8 cellular contexts compared by ENCODE assay signal in genomic region chr6:30555428-30556005, GRCh38. TPM values are rescaled to one million over a fixed set of nuclear protein-coding genes. Genes with fewer than 3 reads are reported as not detected.
DNase-seq lines count a peak whose midpoint lies in the region; ATAC-seq and TF ChIP-seq lines count a peak whose summit lies in the region.

No MANE protein-coding gene starts in this region.

- TF ChIP-seq CTCF in Caco-2 (IDR thresholded peaks at IDR 0.05; ENCODE audit: insufficient read depth in 1 of 2, low read depth in 1 of 2, low read length in 1 of 2, severe bottlenecking in 1 of 2, unreplicated experiment in 1 of 2) (peak in 1 of 2 experiments; percentile 12), foreskin keratinocyte (conservative IDR thresholded peaks at IDR 0.05) (no peak), nephron (IDR thresholded peaks at IDR 0.05; ENCODE audit: unreplicated experiment in 3 of 3) (no peak)

- H3K27ac Mint-ChIP-seq in Caco-2 (ENCODE audit: unreplicated experiment) (peak overlapping the region; percentile 100), nephron (peak overlapping the region; percentile 98 to 99 (median 98))
- peak overlapping the region; percentile 99 for H3K27ac Mint-ChIP-seq in activated T-helper 1 cell treated with anti-CD3 and anti-CD28 coated beads, Interleukin-12 subunit alpha, Interleukin-12 subunit beta, Interleukin-2, Interleukin-4 antibody, amounts not matched to agents 30 ng/mL and 10 ng/mL and 1 ng/mL, durations not matched to agents 14 hours and 24 hours and 36 hours

- ATAC-seq in HG03280 (IDR thresholded peaks at IDR 0.05; ENCODE audit: unreplicated experiment) (peak; percentile 1), foreskin keratinocyte (no peak), HG02588 (IDR thresholded peaks at IDR 0.05; ENCODE audit: unreplicated experiment) (no peak), HG02571 (IDR thresholded peaks at IDR 0.05; ENCODE audit: unreplicated experiment) (no peak)

- H3K9me3 Mint-ChIP-seq in Caco-2 (ENCODE audit: unreplicated experiment) (no peaks in the 10 kb centered on the region), nephron (no peaks in the 10 kb centered on the region)
- no peaks in the 10 kb centered on the region for H3K9me3 Mint-ChIP-seq in activated T-helper 1 cell treated with anti-CD3 and anti-CD28 coated beads, Interleukin-12 subunit alpha, Interleukin-12 subunit beta, Interleukin-2, Interleukin-4 antibody, amounts not matched to agents 30 ng/mL and 10 ng/mL and 1 ng/mL, durations not matched to agents 14 hours and 24 hours and 36 hours

- H3K4me1 Mint-ChIP-seq in Caco-2 (ENCODE audit: low read depth, unreplicated experiment), result peaks cover 14% of the 10 kb centered on the region
- H3K4me1 Mint-ChIP-seq in activated T-helper 1 cell treated with anti-CD3 and anti-CD28 coated beads, Interleukin-12 subunit alpha, Interleukin-12 subunit beta, Interleukin-2, Interleukin-4 antibody, amounts not matched to agents 30 ng/mL and 10 ng/mL and 1 ng/mL, durations not matched to agents 14 hours and 24 hours and 36 hours (ENCODE audit: low read depth), result peaks cover 36% of the 10 kb centered on the region
- peaks cover 27% of the 10 kb centered on the region for H3K4me1 Mint-ChIP-seq in nephron

- no TSS peak for BruUV-seq in Caco-2 (replicated peaks; lab: Mats Ljungman, UMichigan)

- H3K9me3 ChIP-seq in Caco-2, result no peaks in the 10 kb centered on the region

- peak overlapping the region; percentile 28 for H3K27ac ChIP-seq in foreskin keratinocyte

- CTCF ChIA-PET in Caco-2 (lab: Charles Lee), result interaction anchor here (1.3 to 2.4 kb wide), 3 partner anchors 10 to 73 kb away, joined by 3 to 20 read pairs (median 6); no protein-coding TSS in a partner anchor

- POLR2A ChIA-PET in Caco-2 (lab: Charles Lee), result no interaction called here

- H3K36me3 Mint-ChIP-seq in Caco-2 (ENCODE audit: insufficient read depth, unreplicated experiment) (peaks cover 56% of the 10 kb centered on the region), nephron (ENCODE audit: low read depth) (peaks cover 52% of the 10 kb centered on the region)
- H3K36me3 Mint-ChIP-seq in activated T-helper 1 cell treated with anti-CD3 and anti-CD28 coated beads, Interleukin-12 subunit alpha, Interleukin-12 subunit beta, Interleukin-2, Interleukin-4 antibody, amounts not matched to agents 30 ng/mL and 10 ng/mL and 1 ng/mL, durations not matched to agents 14 hours and 24 hours and 36 hours (ENCODE audit: low read depth), result peaks cover 50% of the 10 kb centered on the region

- peak overlapping the region; percentile 88 for H3K4me3 ChIP-seq in Caco-2 (ENCODE audit: low read depth, low read length)

- DNase-seq in Caco-2, result peak; percentile 39 to 50
- no peak for DNase-seq in activated T-helper 1 cell treated with anti-CD3 and anti-CD28 coated beads, Interleukin-12 subunit alpha, Interleukin-12 subunit beta, Interleukin-2, Interleukin-4 antibody, amounts not matched to agents 30 ng/mL and 10 ng/mL and 1 ng/mL, durations not matched to agents 14 hours and 24 hours and 36 hours (ENCODE audit: low spot score)
- peak in 1 of 2 donors; percentile 22 for DNase-seq in foreskin keratinocyte
- no peak for DNase-seq in HuH-7 (ENCODE audit: low spot score)

- H3K4me3 Mint-ChIP-seq in Caco-2 (ENCODE audit: unreplicated experiment) (peak overlapping the region; percentile 95), nephron (peak overlapping the region; percentile 96 to 99 (median 98))
- H3K4me3 Mint-ChIP-seq in activated T-helper 1 cell treated with anti-CD3 and anti-CD28 coated beads, Interleukin-12 subunit alpha, Interleukin-12 subunit beta, Interleukin-2, Interleukin-4 antibody, amounts not matched to agents 30 ng/mL and 10 ng/mL and 1 ng/mL, durations not matched to agents 14 hours and 24 hours and 36 hours, result peak overlapping the region; percentile 96

- intact Hi-C loops in Caco-2 (cut with micrococcal nuclease; ENCODE audit: unreplicated experiment), result loop anchor here (1.0 to 5.0 kb wide), 3 partner anchors 16 to 61 kb away; partner anchors contain the start of genes ABCF1, MRPS18B and PPP1R10
- intact Hi-C loops in activated T-helper 1 cell treated with anti-CD3 and anti-CD28 coated beads, Interleukin-12 subunit alpha, Interleukin-12 subunit beta, Interleukin-2, Interleukin-4 antibody, amounts not matched to agents 30 ng/mL and 10 ng/mL and 1 ng/mL, durations not matched to agents 14 hours and 24 hours and 36 hours (cut with micrococcal nuclease), result loop anchor here (1.0 to 5.0 kb wide), 9 partner anchors 14 to 603 kb away; partner anchors contain the start of genes ATAT1, HLA-E, MRPS18B and PPP1R10

- H3K4me1 ChIP-seq in Caco-2 (peaks cover 5% of the 10 kb centered on the region; the same call in 1 of the 2 replicates), foreskin keratinocyte (peaks cover 4% of the 10 kb centered on the region)

- no peaks in the 10 kb centered on the region for H3K27me3 ChIP-seq in Caco-2 (replicated peaks; ENCODE audit: control insufficient read depth, insufficient read depth, low read length)
- H3K27me3 ChIP-seq in foreskin keratinocyte, result no peaks in the 10 kb centered on the region

- peaks cover 7% of the 10 kb centered on the region for H3K36me3 ChIP-seq in Caco-2 (ENCODE audit: control insufficient read depth, insufficient read depth, low read length)

- H3K27me3 Mint-ChIP-seq in Caco-2 (ENCODE audit: insufficient read depth, unreplicated experiment), result no peaks in the 10 kb centered on the region
- no peaks in the 10 kb centered on the region for H3K27me3 Mint-ChIP-seq in activated T-helper 1 cell treated with anti-CD3 and anti-CD28 coated beads, Interleukin-12 subunit alpha, Interleukin-12 subunit beta, Interleukin-2, Interleukin-4 antibody, amounts not matched to agents 30 ng/mL and 10 ng/mL and 1 ng/mL, durations not matched to agents 14 hours and 24 hours and 36 hours (ENCODE audit: insufficient read depth)
- no peaks in the 10 kb centered on the region for H3K27me3 Mint-ChIP-seq in nephron (ENCODE audit: low read depth)

RNA-seq across cellular contexts. Expression of gene GNL1, which starts 0.8 kb away (rescaled TPM):
- 84.1 and 94.1 TPM in 2 replicates for total RNA-seq in Caco-2 (2022)
- total RNA-seq in activated T-helper 1 cell treated with anti-CD3 and anti-CD28 coated beads, Interleukin-12 subunit alpha, Interleukin-12 subunit beta, Interleukin-2, Interleukin-4 antibody, amounts not matched to agents 30 ng/mL and 10 ng/mL and 1 ng/mL, durations not matched to agents 14 hours and 24 hours and 36 hours, result 86.3 and 92.4 TPM in 2 replicates
- total RNA-seq in foreskin keratinocyte, result 47.2 and 52.3 TPM in 2 replicates
- polyA plus RNA-seq in foreskin keratinocyte, result 57.2 and 62.7 TPM in 2 replicates

RNA-seq across cellular contexts. Expression of gene PRR3, which starts 1.6 kb away (rescaled TPM):
- total RNA-seq in Caco-2 (2022) (20.3 and 20.8 TPM in 2 replicates), foreskin keratinocyte (5.7 and 6.3 TPM in 2 replicates)
- 41.6 and 42.1 TPM in 2 replicates for total RNA-seq in activated T-helper 1 cell treated with anti-CD3 and anti-CD28 coated beads, Interleukin-12 subunit alpha, Interleukin-12 subunit beta, Interleukin-2, Interleukin-4 antibody, amounts not matched to agents 30 ng/mL and 10 ng/mL and 1 ng/mL, durations not matched to agents 14 hours and 24 hours and 36 hours
- 4.2 and 5.8 TPM in 2 replicates for polyA plus RNA-seq in foreskin keratinocyte

RNA-seq across cellular contexts. Expression of gene ABCF1, which starts 15.7 kb away (rescaled TPM):
- total RNA-seq in Caco-2 (2022) (93.7 and 95.6 TPM in 2 replicates), foreskin keratinocyte (57.1 and 69.7 TPM in 2 replicates)
- total RNA-seq in activated T-helper 1 cell treated with anti-CD3 and anti-CD28 coated beads, Interleukin-12 subunit alpha, Interleukin-12 subunit beta, Interleukin-2, Interleukin-4 antibody, amounts not matched to agents 30 ng/mL and 10 ng/mL and 1 ng/mL, durations not matched to agents 14 hours and 24 hours and 36 hours, result 115 and 120 TPM in 2 replicates
- polyA plus RNA-seq in foreskin keratinocyte, result 34.3 and 38.5 TPM in 2 replicates

Comparison
In these comparisons a context has a peak if more than half of its experiments do, and no peak if none do; other contexts are left out.
1. DNase-seq: peak in Caco-2 (2 of 2); none in activated T-helper 1 cell treated with anti-CD3 and anti-CD28 coated beads, Interleukin-12 subunit alpha, Interleukin-12 subunit beta, Interleukin-2, Interleukin-4 antibody, amounts not matched to agents 30 ng/mL and 10 ng/mL and 1 ng/mL, durations not matched to agents 14 hours and 24 hours and 36 hours (single experiment) and HuH-7 (single experiment).
2. Peak in every context shown above with its lines, with median percentiles within 50 percentile points of each other: H3K27ac Mint-ChIP-seq and H3K4me3 Mint-ChIP-seq.